14 cellular contexts compared by ENCODE assay signal in the genomic region with DNA sequence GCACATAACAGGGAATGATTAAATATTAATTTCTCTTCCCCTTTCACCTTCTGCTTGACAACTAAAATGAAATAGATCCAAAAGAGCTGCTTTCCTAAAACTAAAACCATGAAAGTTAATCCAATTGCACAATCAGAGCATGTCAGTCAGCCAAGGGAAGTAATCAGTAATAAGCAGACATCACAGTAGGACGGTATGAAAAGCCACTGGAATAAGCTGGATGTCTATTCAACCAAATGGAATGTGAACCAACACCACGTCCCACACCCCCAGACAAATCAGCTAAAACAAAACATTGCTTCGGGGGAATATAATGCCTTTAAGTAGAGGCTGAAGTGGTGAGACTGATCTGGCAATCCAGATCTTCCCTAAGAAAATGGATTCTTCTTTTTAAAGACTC.
A peak's percentile ranks its signal among the peaks of the same experiment; 100 is the strongest.
DNase-seq lines count a peak whose midpoint lies in the region; ATAC-seq, FAIRE-seq and TF ChIP-seq lines count a peak whose summit lies in the region.
"Had no signal": no experiment of that assay in that cellular context is flagged by ENCODE, and none has a peak within 500 bp of the region (broad histone marks: within the 10 kb centered on the region; RNA-seq: fewer than 3 reads in every experiment).

No MANE protein-coding gene starts in this region.

- H3K27ac ChIP-seq in CD4-positive, alpha-beta T cell (ENCODE audit: low read depth, low read length) = no peak overlapping the region
- H3K27ac ChIP-seq: body of pancreas, SJSA1 had no signal

- DNase-seq in 8988T (peak; percentile 7), HTR-8/SVneo (ENCODE audit: insufficient read length, low spot score) (peak; percentile 26), cardiac fibroblast (ENCODE audit: low read depth in 2 of 2) (peak; percentile 51 to 55), left lobe of liver (ENCODE audit: low spot score) (no peak), DMS 273 (lab: John Stamatoyannopoulos, UW; ENCODE audit: unreplicated experiment) (no peak), NCI-H446 (lab: John Stamatoyannopoulos, UW) (no peak), GM19239 (ENCODE audit: insufficient read length, low spot score) (no peak)
- DNase-seq in CD4-positive, alpha-beta T cell = no peak
- DNase-seq: activated CD8-positive, alpha-beta T cell treated with anti-CD3 and anti-CD28 coated beads, Interleukin-2, amount 10 ng/mL, durations not matched to agents 7 days and 5 days; body of pancreas; COR-L47; NCI-H1048; stimulated activated CD4-positive, alpha-beta T cell treated with anti-CD3 and anti-CD28 coated beads, Interleukin-2, amount 100 ng/mL, for 24 hours had no signal

- no peaks in the 10 kb centered on the region for H3K27me3 Mint-ChIP-seq in CD4-positive, alpha-beta T cell

- H3K4me3 ChIP-seq in cardiac fibroblast (replicated peaks in 1 of 2; ENCODE audit: low read depth in 2 of 2, low read length in 2 of 2) = no peak overlapping the region
- H3K4me3 ChIP-seq: body of pancreas, SJSA1 had no signal

- intact Hi-C loops in CD4-positive, alpha-beta T cell (cut with DNase I, micrococcal nuclease) = no loop called here

- CTCF ChIA-PET in CD4-positive, alpha-beta T cell (lab: Charles Lee) = no interaction called here

- no peak for FAIRE-seq in HTR-8/SVneo (lab: Jason Lieb, UNC)
- no peak for FAIRE-seq in GM19239 (lab: Jason Lieb, UNC)

- no peaks in the 10 kb centered on the region for H3K9me3 Mint-ChIP-seq in CD4-positive, alpha-beta T cell

- no peaks in the 10 kb centered on the region for H3K4me1 Mint-ChIP-seq in CD4-positive, alpha-beta T cell (ENCODE audit: low read depth)

- no peaks in the 10 kb centered on the region for H3K36me3 Mint-ChIP-seq in CD4-positive, alpha-beta T cell (ENCODE audit: low read depth)

- no peak overlapping the region for H3K27ac Mint-ChIP-seq in CD4-positive, alpha-beta T cell
- H3K27ac Mint-ChIP-seq: activated CD8-positive, alpha-beta T cell treated with anti-CD3 and anti-CD28 coated beads, Interleukin-2, amount 10 ng/mL, durations not matched to agents 7 days and 5 days had no signal

- no peak for TF ChIP-seq CTCF in cardiac fibroblast (IDR thresholded peaks at IDR 0.05; ENCODE audit: low read depth, low read length)
- no peak for TF ChIP-seq CTCF in CD4-positive, alpha-beta T cell (IDR thresholded peaks at IDR 0.05)

- POLR2A ChIA-PET in CD4-positive, alpha-beta T cell (lab: Charles Lee) = no interaction called here

- no peaks in the 10 kb centered on the region for H3K27me3 ChIP-seq in CD4-positive, alpha-beta T cell (ENCODE audit: control insufficient read depth, insufficient read depth, low read length)
- H3K27me3 ChIP-seq: body of pancreas, SJSA1 had no signal

- ATAC-seq in left lobe of liver = peak; percentile 63
- no peak for ATAC-seq in CD4-positive, alpha-beta T cell (ENCODE audit: poor library complexity)
- ATAC-seq: activated CD8-positive, alpha-beta T cell treated with anti-CD3 and anti-CD28 coated beads, Interleukin-2, amount 10 ng/mL, durations not matched to agents 7 days and 5 days; body of pancreas had no signal

- H3K4me3 Mint-ChIP-seq in CD4-positive, alpha-beta T cell = no peak overlapping the region
- H3K4me3 Mint-ChIP-seq: activated CD8-positive, alpha-beta T cell treated with anti-CD3 and anti-CD28 coated beads, Interleukin-2, amount 10 ng/mL, durations not matched to agents 7 days and 5 days had no signal

- no peaks in the 10 kb centered on the region for H3K9me3 ChIP-seq in CD4-positive, alpha-beta T cell (ENCODE audit: control insufficient read depth, low read length)
- H3K9me3 ChIP-seq: body of pancreas, SJSA1 had no signal

Comparison
In these comparisons a context has a peak if more than half of its experiments do, and no peak if none do; other contexts are left out.
1. DNase-seq: peak in 8988T (single experiment), HTR-8/SVneo (single experiment) and cardiac fibroblast (2 of 2); none in left lobe of liver (single experiment), CD4-positive, alpha-beta T cell (0 of 10), DMS 273 (single experiment), NCI-H446 (0 of 2) and GM19239 (single experiment).